In genomic region chr11:84261707-84262106, GRCh38 we compare ENCODE assay signal across 10 cellular contexts.
DNase-seq lines count a peak whose midpoint lies in the region; TF ChIP-seq lines count a peak whose summit lies in the region.
"Had no signal": no experiment of that assay in that cellular context is flagged by ENCODE, and none has a peak within 500 bp of the region (broad histone marks: within the 10 kb centered on the region; RNA-seq: fewer than 3 reads in every experiment).

No MANE protein-coding gene starts in this region.

- H3K27me3 Mint-ChIP-seq in endothelial cell (ENCODE audit: unreplicated experiment): no peaks in the 10 kb centered on the region

- H3K4me1 Mint-ChIP-seq in endothelial cell (ENCODE audit: unreplicated experiment): peaks cover 3% of the 10 kb centered on the region

- H3K4me3 Mint-ChIP-seq in endothelial cell (ENCODE audit: unreplicated experiment): no peak overlapping the region

- no peak overlapping the region for H3K4me3 ChIP-seq in NB4 (ENCODE audit: low read depth, low read length)

- DNase-seq in DMS 273 (lab: John Stamatoyannopoulos, UW; ENCODE audit: unreplicated experiment) (peak; percentile 4), DMS 273 treated with DMSO at 0.1 percent for 48 hours (lab: John Stamatoyannopoulos, UW) (no peak), NB4 (ENCODE audit: low read depth) (peak; percentile 37), endothelial cell (ENCODE audit: low spot score) (peak; percentile 24), superior temporal gyrus (ENCODE audit: extremely low spot score) (peak; percentile 48), amniotic stem cell (lab: John Stamatoyannopoulos, UW) (no peak)
- DNase-seq in activated CD8-positive, alpha-beta memory T cell treated with anti-CD3 and anti-CD28 coated beads, Interleukin-2, amount 50 U/mL, for 48 hours: no peak
- no peak for DNase-seq in stimulated activated CD4-positive, alpha-beta T cell treated with anti-CD3 and anti-CD28 coated beads, Interleukin-4, amount 100 ng/mL, for 4 hours
- DNase-seq: 8988T, GF-D8 had no signal

- TF ChIP-seq POLR2A in NB4 (IDR thresholded peaks at IDR 0.05; ENCODE audit: extremely low read depth, insufficient read length): no peak

- H3K36me3 Mint-ChIP-seq in endothelial cell (ENCODE audit: low read depth, unreplicated experiment): no peaks in the 10 kb centered on the region

- TF ChIP-seq CTCF in NB4 (IDR thresholded peaks at IDR 0.05; ENCODE audit: low read depth, low read length): peak; percentile 50
- TF ChIP-seq CTCF in endothelial cell (IDR thresholded peaks at IDR 0.05; ENCODE audit: unreplicated experiment): peak; percentile 37

- no peaks in the 10 kb centered on the region for H3K9me3 Mint-ChIP-seq in endothelial cell (ENCODE audit: unreplicated experiment)

- no peak overlapping the region for H3K27ac Mint-ChIP-seq in endothelial cell (ENCODE audit: unreplicated experiment)

Comparison
In these comparisons a context has a peak if more than half of its experiments do, and no peak if none do; other contexts are left out.
1. DNase-seq: peak in DMS 273 (single experiment), NB4 (single experiment), endothelial cell (single experiment) and superior temporal gyrus (single experiment); none in DMS 273 treated with DMSO at 0.1 percent for 48 hours (single experiment), activated CD8-positive, alpha-beta memory T cell treated with anti-CD3 and anti-CD28 coated beads, Interleukin-2, amount 50 U/mL, for 48 hours (single experiment), amniotic stem cell (single experiment) and stimulated activated CD4-positive, alpha-beta T cell treated with anti-CD3 and anti-CD28 coated beads, Interleukin-4, amount 100 ng/mL, for 4 hours (0 of 2).